In the genomic region with DNA sequence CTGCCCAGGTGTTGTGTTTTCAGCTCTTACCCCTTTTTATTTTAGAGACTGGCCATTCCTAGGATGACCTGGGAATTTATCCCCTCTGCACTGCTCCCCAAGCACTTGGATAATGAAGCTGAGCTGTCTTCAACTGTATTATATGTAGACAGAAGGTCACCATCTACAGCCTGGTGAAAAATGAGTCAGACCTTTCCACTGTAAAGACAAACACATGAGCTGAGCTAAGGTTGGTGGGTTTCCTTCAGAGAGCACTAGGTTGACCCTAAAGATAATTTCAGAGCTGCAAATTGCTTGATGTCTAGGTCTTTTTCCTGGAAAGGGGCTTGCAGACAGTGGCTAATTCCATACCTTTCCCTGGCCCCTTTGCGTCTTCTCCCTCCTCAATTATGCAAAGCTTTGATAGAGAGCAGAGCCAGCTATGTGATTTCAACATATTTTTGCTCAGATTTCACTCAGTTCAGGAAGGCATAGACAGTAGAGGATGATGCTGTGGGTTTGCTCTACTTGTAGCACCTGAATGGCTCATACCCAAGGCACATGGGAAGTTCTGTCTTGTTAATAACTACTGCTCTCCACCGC, we compare ENCODE assay signal across 33 cellular contexts.
"Had no signal": no experiment of that assay in that cellular context is flagged by ENCODE, and none has a peak within 500 bp of the region (broad histone marks: within the 10 kb centered on the region; RNA-seq: fewer than 3 reads in every experiment).

No MANE protein-coding gene starts in this region.

- H3K9me3 ChIP-seq: breast epithelium, esophagus muscularis mucosa, gastrocnemius medialis, pancreas, prostate gland, sigmoid colon, stomach, tibial nerve had no signal

- H3K36me3 ChIP-seq: breast epithelium, gastrocnemius medialis, pancreas, prostate gland, sigmoid colon had no signal

- H3K9me3 Mint-ChIP-seq: activated naive CD4-positive, alpha-beta T cell treated with anti-CD3 and anti-CD28 coated beads, Interleukin-2, amount 50 U/mL, for 72 hours; dendritic cell treated with granulocyte-macrophage colony-stimulating factor and Interleukin-4, amounts not matched to agents 40 ng/mL and 50 ng/mL, for 4 days; naive thymus-derived CD4-positive, alpha-beta T cell; neural crest cell; stimulated activated effector memory CD8-positive, alpha-beta T cell treated with anti-CD3 and anti-CD28 coated beads, Interleukin-12 subunit alpha, Interleukin-12 subunit beta, amount 100 ng/mL, for 72 hours; T-helper 1 cell treated with Interleukin-12 subunit alpha and Interleukin-12 subunit beta and Interleukin-4 antibody, amounts not matched to agents 30 μg/mL and 1 μg/mL, for 36 hours had no signal

- H3K27ac ChIP-seq: breast epithelium, esophagus muscularis mucosa, gastrocnemius medialis, pancreas, sigmoid colon, stomach, tibial nerve had no signal

- H3K27me3 Mint-ChIP-seq: dendritic cell treated with granulocyte-macrophage colony-stimulating factor and Interleukin-4, amounts not matched to agents 40 ng/mL and 50 ng/mL, for 4 days; naive thymus-derived CD4-positive, alpha-beta T cell had no signal

- ATAC-seq: activated naive CD4-positive, alpha-beta T cell treated with anti-CD3 and anti-CD28 coated beads, Interleukin-2, amount 50 U/mL, for 72 hours; gastrocnemius medialis; left cardiac atrium; left ventricle myocardium superior; naive thymus-derived CD4-positive, alpha-beta T cell; pancreas; stimulated activated effector memory CD8-positive, alpha-beta T cell treated with anti-CD3 and anti-CD28 coated beads, Interleukin-12 subunit alpha, Interleukin-12 subunit beta, amount 100 ng/mL, for 72 hours had no signal

- H3K4me1 ChIP-seq: breast epithelium, pancreas, prostate gland had no signal

- H3K27me3 ChIP-seq: breast epithelium, esophagus muscularis mucosa, gastrocnemius medialis, pancreas, sigmoid colon, stomach, tibial nerve had no signal

- H3K4me3 Mint-ChIP-seq: dendritic cell treated with granulocyte-macrophage colony-stimulating factor and Interleukin-4, amounts not matched to agents 40 ng/mL and 50 ng/mL, for 4 days; naive thymus-derived CD4-positive, alpha-beta T cell; neural crest cell; stimulated activated effector memory CD8-positive, alpha-beta T cell treated with anti-CD3 and anti-CD28 coated beads, Interleukin-12 subunit alpha, Interleukin-12 subunit beta, amount 100 ng/mL, for 72 hours; T-helper 1 cell treated with Interleukin-12 subunit alpha and Interleukin-12 subunit beta and Interleukin-4 antibody, amounts not matched to agents 30 μg/mL and 1 μg/mL, for 36 hours had no signal

- DNase-seq: activated CD4-positive, alpha-beta T cell treated with anti-CD3 and anti-CD28 coated beads for 4 hours; activated CD4-positive, alpha-beta T cell treated with anti-CD3 and anti-CD28 coated beads, Interleukin-2, amount 50 U/mL, for 4 hours; activated CD8-positive, alpha-beta memory T cell treated with anti-CD3 and anti-CD28 coated beads, Interleukin-2, amount 50 U/mL, for 4 hours; activated naive CD4-positive, alpha-beta T cell; activated T-cell treated with anti-CD3 and anti-CD28 coated beads, Interleukin-2, amount 50 U/mL, for 1 hour; amygdala; central memory CD4-positive, alpha-beta T cell; gastrocnemius medialis; glutamatergic neuron; left cardiac atrium; left ventricle myocardium superior; midbrain; naive thymus-derived CD4-positive, alpha-beta T cell; nucleus accumbens; pancreas; retina; sigmoid colon; small intestine; stimulated activated CD4-positive, alpha-beta T cell treated with anti-CD3 and anti-CD28 coated beads, Interleukin-4, amount 100 ng/mL, for 24 hours; stomach; SW 1271; T-helper 9 cell had no signal

- H3K27ac Mint-ChIP-seq: dendritic cell treated with granulocyte-macrophage colony-stimulating factor and Interleukin-4, amounts not matched to agents 40 ng/mL and 50 ng/mL, for 4 days; naive thymus-derived CD4-positive, alpha-beta T cell; stimulated activated effector memory CD8-positive, alpha-beta T cell treated with anti-CD3 and anti-CD28 coated beads, Interleukin-12 subunit alpha, Interleukin-12 subunit beta, amount 100 ng/mL, for 72 hours; T-helper 1 cell treated with Interleukin-12 subunit alpha and Interleukin-12 subunit beta and Interleukin-4 antibody, amounts not matched to agents 30 μg/mL and 1 μg/mL, for 36 hours had no signal

- H3K4me3 ChIP-seq: breast epithelium, esophagus muscularis mucosa, gastrocnemius medialis, pancreas, prostate gland, sigmoid colon, stomach, tibial nerve had no signal

- H3K36me3 Mint-ChIP-seq: stimulated activated effector memory CD8-positive, alpha-beta T cell treated with anti-CD3 and anti-CD28 coated beads, Interleukin-12 subunit alpha, Interleukin-12 subunit beta, amount 100 ng/mL, for 72 hours had no signal

- FAIRE-seq: keratinocyte, pancreas, small intestine, TTC549 had no signal
